Comparison of ENCODE assay signal across 18 cellular contexts in genomic region chr6:29814379-29815117, GRCh38. TPM values are rescaled to one million over a fixed set of nuclear protein-coding genes. Genes with fewer than 3 reads are reported as not detected.
DNase-seq lines count a peak whose midpoint lies in the region; ATAC-seq, FAIRE-seq and TF ChIP-seq lines count a peak whose summit lies in the region.
"Had no signal": no experiment of that assay in that cellular context is flagged by ENCODE, and none has a peak within 500 bp of the region (broad histone marks: within the 10 kb centered on the region; RNA-seq: fewer than 3 reads in every experiment).

No MANE protein-coding gene starts in this region.

- no peak for TF ChIP-seq RAD21 in HCT116 (IDR thresholded peaks at IDR 0.05; ENCODE audit: low read depth)
- no peak for TF ChIP-seq RAD21 in K562 (CRISPR knock-in tag; conservative IDR thresholded peaks at IDR 0.05 in 1 of 2, IDR thresholded peaks at IDR 0.05 in 1 of 2)

- POLR2A ChIA-PET in Caco-2 (lab: Charles Lee): interaction anchor here (0.7 kb wide), 1 partner anchor 24 kb away, joined by 4 read pairs; no protein-coding TSS in a partner anchor
- POLR2A ChIA-PET in HCT116 (lab: Charles Lee): no interaction called here
- POLR2A ChIA-PET in K562 (lab: Yijun Ruan, JAX): interaction anchor here (0.6 to 1.4 kb wide), 4 partner anchors 10 to 163 kb away, joined by 3 to 5 read pairs (median 3); no protein-coding TSS in a partner anchor

- H3K4me1 Mint-ChIP-seq in Caco-2 (ENCODE audit: low read depth, unreplicated experiment): peaks cover 9% of the 10 kb centered on the region
- H3K4me1 Mint-ChIP-seq in osteocyte (ENCODE audit: unreplicated experiment): no peaks in the 10 kb centered on the region
- H3K4me1 Mint-ChIP-seq: H9 had no signal

- WGBS in K562 (ENCODE audit: insufficient coverage, low coverage, missing lambda C conversion rate): 21% methylated on average over 9 of the region's 9 CpGs
- 56 to 78% methylated on average over 9 of the region's 9 CpGs for WGBS in pancreas, 2 donors

- H2AFZ ChIP-seq in HCT116 (ENCODE audit: low read depth, low read length, poor library complexity, severe bottlenecking) (no peak overlapping the region), K562 (ENCODE audit: low read depth, low read length) (peak overlapping the region; percentile 90)

- ATAC-seq in HCT116 (no peak), K562 (peak; percentile 55), pancreas (no peak), GM19455 (IDR thresholded peaks at IDR 0.05; ENCODE audit: unreplicated experiment) (no peak)

- no peaks in the 10 kb centered on the region for H3K79me2 ChIP-seq in HCT116 (ENCODE audit: insufficient read depth, low read length)
- no peaks in the 10 kb centered on the region for H3K79me2 ChIP-seq in K562 (ENCODE audit: control insufficient read depth, insufficient read depth, low read length)

- H3K9me3 ChIP-seq in Caco-2 (no peaks in the 10 kb centered on the region), HCT116 (ENCODE audit: control insufficient read depth in 1 of 2, insufficient read depth in 1 of 2, low read depth in 1 of 2, low read length in 2 of 2) (no peaks in the 10 kb centered on the region), K562 (replicated peaks; ENCODE audit: control insufficient read depth, insufficient read depth, low read depth, low read length) (no peaks in the 10 kb centered on the region), pancreas (no peaks in the 10 kb centered on the region)
- H3K9me3 ChIP-seq: BLaER1 treated with 17β-estradiol and CSF1 and Interleukin-3, amounts not matched to agents 10 nM and 100 nM had no signal

- peak overlapping the region; percentile 43 for H3K9ac ChIP-seq in HCT116 (ENCODE audit: low read length)
- H3K9ac ChIP-seq in K562 (ENCODE audit: insufficient read depth in 1 of 2, low read depth in 2 of 2, low read length in 2 of 2): no peak overlapping the region
- H3K9ac ChIP-seq: BLaER1 treated with 17β-estradiol and CSF1 and Interleukin-3, amounts not matched to agents 10 nM and 100 nM had no signal

- H3K27me3 Mint-ChIP-seq in Caco-2 (ENCODE audit: insufficient read depth, unreplicated experiment) (peaks cover 2% of the 10 kb centered on the region), osteocyte (ENCODE audit: unreplicated experiment) (peaks cover 22% of the 10 kb centered on the region)

- no peaks in the 10 kb centered on the region for H3K9me3 Mint-ChIP-seq in Caco-2 (ENCODE audit: unreplicated experiment)
- H3K9me3 Mint-ChIP-seq in osteocyte (ENCODE audit: unreplicated experiment): no peaks in the 10 kb centered on the region
- H3K9me3 Mint-ChIP-seq: CD4-positive, alpha-beta T cell; H9 had no signal

- RAD21 ChIA-PET in HCT116 (lab: Charles Lee; ENCODE audit: low non-redundant PET in 1 of 2, low total read pairs in 2 of 2, uncharacterized antibody in 2 of 2, unreplicated experiment in 2 of 2): no interaction called here

- CTCF ChIA-PET in Caco-2 (lab: Charles Lee) (no interaction called here), HCT116 (lab: Charles Lee) (no interaction called here), K562 (lab: Yijun Ruan, JAX; ENCODE audit: low intra/inter-chr PET ratio) (no interaction called here)

- TF ChIP-seq POLR2A in HCT116 (IDR thresholded peaks at IDR 0.05; ENCODE audit: borderline replicate concordance, extremely low read depth, insufficient read depth, insufficient read length): no peak
- peak; percentile 70 for TF ChIP-seq POLR2A in K562 (conservative IDR thresholded peaks at IDR 0.05)

- H3K9me1 ChIP-seq in K562 (ENCODE audit: control insufficient read depth, insufficient read depth, low read length): no peaks in the 10 kb centered on the region

- in situ Hi-C loops in K562 (cut with MboI): no loop called here

- H3K36me3 Mint-ChIP-seq in Caco-2 (ENCODE audit: insufficient read depth, unreplicated experiment) (no peaks in the 10 kb centered on the region), osteocyte (ENCODE audit: unreplicated experiment) (no peaks in the 10 kb centered on the region)

- H3K4me3 Mint-ChIP-seq in Caco-2 (ENCODE audit: unreplicated experiment) (no peak overlapping the region), osteocyte (ENCODE audit: unreplicated experiment) (no peak overlapping the region)
- H3K4me3 Mint-ChIP-seq: CD4-positive, alpha-beta T cell; H9 had no signal

- TF ChIP-seq EP300 in K562 (IDR thresholded peaks at IDR 0.05; ENCODE audit: low read length): no peak

- H3K4me2 ChIP-seq in HCT116 (ENCODE audit: low read length): peak overlapping the region; percentile 65
- H3K4me2 ChIP-seq in K562 (ENCODE audit: insufficient read depth, low read length): peak overlapping the region; percentile 28
- H3K4me2 ChIP-seq: BLaER1 treated with 17β-estradiol and CSF1 and Interleukin-3, amounts not matched to agents 10 nM and 100 nM had no signal

- H3K27ac ChIP-seq in HCT116 (ENCODE audit: low read depth, low read length): peak overlapping the region; percentile 20; the same call in 1 of the 2 replicates
- H3K27ac ChIP-seq in K562 (ENCODE audit: extremely low read depth, low read depth, low read length): peak overlapping the region; percentile 20; the same call in 1 of the 3 replicates
- H3K27ac ChIP-seq in pancreas: no peak overlapping the region
- H3K27ac ChIP-seq: BLaER1 treated with 17β-estradiol and CSF1 and Interleukin-3, amounts not matched to agents 10 nM and 100 nM had no signal

- H3K27me3 ChIP-seq in Caco-2 (replicated peaks; ENCODE audit: control insufficient read depth, insufficient read depth, low read length): 0 out of 2 replicates have a peak, but pooled peaks cover 1% of the 10 kb centered on the region
- H3K27me3 ChIP-seq in HCT116 (ENCODE audit: insufficient read depth, low read length): no peaks in the 10 kb centered on the region
- H3K27me3 ChIP-seq in K562 (ENCODE audit: control insufficient read depth in 2 of 2, insufficient read depth in 2 of 2, low read length in 2 of 2): no peaks in the 10 kb centered on the region; a peak in 2 of 5 replicates
- H3K27me3 ChIP-seq in pancreas: no peaks in the 10 kb centered on the region
- H3K27me3 ChIP-seq: BLaER1 treated with 17β-estradiol and CSF1 and Interleukin-3, amounts not matched to agents 10 nM and 100 nM had no signal

- intact Hi-C loops in Caco-2 (cut with micrococcal nuclease; ENCODE audit: unreplicated experiment): no loop called here
- intact Hi-C loops in HCT116 (cut with micrococcal nuclease): no loop called here
- intact Hi-C loops in K562 (cut with micrococcal nuclease): no loop called here
- intact Hi-C loops in pancreas (cut with DNase I): no loop called here

- H3K9me2 ChIP-seq in HCT116 (ENCODE audit: insufficient read depth): no peaks in the 10 kb centered on the region

- no peaks in the 10 kb centered on the region for H4K20me1 ChIP-seq in HCT116 (ENCODE audit: insufficient read depth)
- no peaks in the 10 kb centered on the region for H4K20me1 ChIP-seq in K562 (replicated peaks; ENCODE audit: control insufficient read depth, insufficient read depth, low read length)
- H4K20me1 ChIP-seq: BLaER1 treated with 17β-estradiol and CSF1 and Interleukin-3, amounts not matched to agents 10 nM and 100 nM had no signal

- H3K36me3 ChIP-seq in Caco-2 (ENCODE audit: control insufficient read depth, insufficient read depth, low read length) (no peaks in the 10 kb centered on the region), HCT116 (ENCODE audit: control insufficient read depth in 1 of 2, insufficient read depth in 2 of 2, low read length in 2 of 2) (no peaks in the 10 kb centered on the region), K562 (ENCODE audit: control insufficient read depth, insufficient read depth, low read length) (no peaks in the 10 kb centered on the region), pancreas (no peaks in the 10 kb centered on the region)
- H3K36me3 ChIP-seq: BLaER1 treated with 17β-estradiol and CSF1 and Interleukin-3, amounts not matched to agents 10 nM and 100 nM had no signal

- DNase-seq in Caco-2 (no peak), HCT116 (ENCODE audit: low read depth, low spot score) (no peak), K562 (ENCODE audit: extremely low read depth in 1 of 4, low spot score in 3 of 4) (peak in 1 of 4 experiments; percentile 17), osteocyte (ENCODE audit: extremely low spot score, unreplicated experiment) (peak; percentile 63), pancreas (no peak), NCI-H446 treated with DMSO at 0.1 percent for 48 hours (lab: John Stamatoyannopoulos, UW) (no peak), nucleus accumbens (lab: John Stamatoyannopoulos, UW) (no peak)
- DNase-seq: CD4-positive, alpha-beta T cell; DMS153; DMS79 treated with DMSO at 0.1 percent for 48 hours; GOT3; H9 had no signal

- TSS peak; percentile 32 for BruUV-seq in Caco-2 (replicated peaks; lab: Mats Ljungman, UMichigan)
- no TSS peak for BruUV-seq in HCT116 (replicated peaks; lab: Mats Ljungman, UMichigan)
- BruUV-seq in K562 (replicated peaks; lab: Mats Ljungman, UMichigan): TSS peak; percentile 76

- H3K4me3 ChIP-seq in Caco-2 (ENCODE audit: low read depth, low read length): no peak overlapping the region
- 0 out of 4 replicates have a peak overlapping the region, but pooled peaks of 1 of the 2 experiments have one; percentile 21 for H3K4me3 ChIP-seq in HCT116 (replicated peaks in 1 of 2; ENCODE audit: low read depth in 1 of 2, low read length in 2 of 2)
- no peak overlapping the region for H3K4me3 ChIP-seq in K562
- H3K4me3 ChIP-seq in pancreas: no peak overlapping the region
- H3K4me3 ChIP-seq: BLaER1 treated with 17β-estradiol and CSF1 and Interleukin-3, amounts not matched to agents 10 nM and 100 nM had no signal

- FAIRE-seq in K562 (lab: Jason Lieb, UNC): peak; percentile 58
- FAIRE-seq in pancreas (lab: Jason Lieb, UNC): no peak
- FAIRE-seq: D721Med, G401.6, GM12891 had no signal

- TF ChIP-seq CTCF in Caco-2 (IDR thresholded peaks at IDR 0.05; ENCODE audit: insufficient read depth in 1 of 2, low read depth in 1 of 2, low read length in 1 of 2, severe bottlenecking in 1 of 2, unreplicated experiment in 1 of 2) (no peak), HCT116 (IDR thresholded peaks at IDR 0.05 in 2 of 3, conservative IDR thresholded peaks at IDR 0.05 in 1 of 3; ENCODE audit: borderline replicate concordance in 1 of 3, insufficient read depth in 1 of 3, low read depth in 2 of 3, low read length in 2 of 3) (0 out of 6 replicates have a peak, but pooled peaks of 1 of the 3 experiments have one; percentile 9), K562 (IDR thresholded peaks at IDR 0.05 in 2 of 3, conservative IDR thresholded peaks at IDR 0.05 in 1 of 3; ENCODE audit: insufficient read depth in 2 of 3, low read depth in 1 of 3, low read length in 3 of 3) (no peak), osteocyte (IDR thresholded peaks at IDR 0.05) (no peak), pancreas (IDR thresholded peaks at IDR 0.05) (no peak)

- H3K4me1 ChIP-seq in Caco-2 (peaks cover 15% of the 10 kb centered on the region), HCT116 (ENCODE audit: control insufficient read depth in 1 of 2, insufficient read depth in 2 of 2, low read length in 2 of 2) (peaks cover 0 to 19% of the 10 kb centered on the region in 2 experiments; a peak in 3 of 4 replicates), K562 (replicated peaks in 1 of 2; ENCODE audit: control insufficient read depth in 2 of 2, insufficient read depth in 2 of 2, low read length in 2 of 2) (peaks cover 14 to 27% of the 10 kb centered on the region in 2 experiments; a peak in 4 of 5 replicates), pancreas (no peaks in the 10 kb centered on the region)

- H3K27ac Mint-ChIP-seq in Caco-2 (ENCODE audit: unreplicated experiment) (peak overlapping the region; percentile 6), osteocyte (ENCODE audit: unreplicated experiment) (no peak overlapping the region)
- H3K27ac Mint-ChIP-seq: CD4-positive, alpha-beta T cell had no signal

RNA-seq across cellular contexts. Expression of gene HLA-G, which starts 13.1 kb away (rescaled TPM):
- total RNA-seq in Caco-2 (2022): 0.88 TPM in 1 of 2 replicates, not detected in the other
- not detected for total RNA-seq in HCT116 (2021; ENCODE audit: unreplicated experiment)
- 0.11 TPM in 1 of 2 replicates, not detected in the other for polyA plus RNA-seq in HCT116 (2012)
- not detected in 2 replicates for total RNA-seq in K562 (2011; cell fraction: chromatin; rRNA removed; ENCODE audit: low replicate concordance)
- not detected in 2 replicates for total RNA-seq in K562 (2011; cell fraction: nucleolus; rRNA removed)
- not detected in 2 replicates for total RNA-seq in K562 (2011; cell fraction: nucleoplasm; rRNA removed)
- total RNA-seq in K562 (2014; rRNA removed): not detected in 2 replicates
- not detected in 2 replicates for total RNA-seq in K562 (2014; rRNA removed; fragmentation: Illumina TruSeq; extraction: Trizol)
- total RNA-seq in K562 (2015; rRNA removed; fragmentation: Illumina TruSeq; extraction: Trizol): not detected in 2 replicates
- total RNA-seq in K562 (2021): not detected in 2 replicates
- not detected in 2 replicates for polyA plus RNA-seq in K562 (2011; rRNA removed)
- not detected in 2 replicates for polyA plus RNA-seq in K562 (2011; cell fraction: cytosol; rRNA removed)
- not detected in 2 replicates for polyA plus RNA-seq in K562 (2011; cell fraction: nucleus; rRNA removed)
- not detected in 2 replicates for polyA plus RNA-seq in K562 (2012)
- polyA plus RNA-seq in K562 (2014; fragmentation: Illumina TruSeq; extraction: Trizol): not detected in 2 replicates
- polyA plus RNA-seq in K562 (2014; fragmentation: Nextera tagmentation; extraction: Ambion mirVana): not detected
- 0.13 TPM in 1 of 2 replicates, not detected in the other for polyA plus RNA-seq in K562 (2014; rRNA removed)
- polyA minus RNA-seq in K562 (2011; rRNA and poly(A)+ RNA removed): not detected in 2 replicates
- not detected in 2 replicates for polyA minus RNA-seq in K562 (2011; cell fraction: cytosol; rRNA and poly(A)+ RNA removed)
- not detected in 2 replicates for polyA minus RNA-seq in K562 (2011; cell fraction: nucleus; rRNA and poly(A)+ RNA removed)
- total RNA-seq in osteocyte: 0.32 and 0.68 TPM in 2 replicates
- total RNA-seq in pancreas: under 1 TPM in 5 of 6 donors, not detected in 1; 0.12 to 0.52 (median 0.28) TPM
- polyA plus RNA-seq in pancreas: under 1 TPM in 1 of 2 donors, not detected in 1; 0.15 TPM
- total RNA-seq: A172 had no signal

Comparison
In these comparisons a context has a peak if more than half of its experiments do, and no peak if none do; other contexts are left out.
1. H3K27ac ChIP-seq: peak in HCT116 (single experiment) and K562 (single experiment); none in pancreas (0 of 4).